ENCODE assay signal across 8 cellular contexts in genomic region chr20:31572701-31573554, GRCh38. TPM values are rescaled to one million over a fixed set of nuclear protein-coding genes. Genes with fewer than 3 reads are reported as not detected.
DNase-seq lines count a peak whose midpoint lies in the region; TF ChIP-seq lines count a peak whose summit lies in the region.

No MANE protein-coding gene starts in this region.

- peak overlapping the region; percentile 94 to 99 for H3K4ac ChIP-seq in mesenchymal stem cell (ENCODE audit: low read depth in 1 of 2, low read length in 2 of 2)

- H2AFZ ChIP-seq in mesenchymal stem cell (ENCODE audit: low read depth, low read length): peak overlapping the region; percentile 73

- H2BK12ac ChIP-seq in mesenchymal stem cell (ENCODE audit: low read length in 2 of 2): peak overlapping the region; percentile 96 to 97

- CTCF ChIA-PET in CD8-positive, alpha-beta memory T cell (lab: Charles Lee): interaction anchor here (0.9 to 30.9 kb wide), 6 partner anchors 11 to 151 kb away, joined by 3 to 887 read pairs (median 4); partner anchors contain the start of gene ID1

- H2BK5ac ChIP-seq in mesenchymal stem cell (ENCODE audit: low read depth, low read length, poor library complexity, severe bottlenecking): peak overlapping the region; percentile 74

- WGBS in mesenchymal stem cell: 2% methylated on average over 56 of the region's 63 CpGs

- H3K36me3 Mint-ChIP-seq in CD8-positive, alpha-beta memory T cell: peaks cover 0 to 14% (median 0%) of the 10 kb centered on the region in 3 donors

- no peak for TF ChIP-seq CTCF in GM20000 (IDR thresholded peaks at IDR 0.05; ENCODE audit: extremely low read depth, missing control alignments)

- peak overlapping the region; percentile 99 for H4K91ac ChIP-seq in mesenchymal stem cell (ENCODE audit: low read length)

- no peaks in the 10 kb centered on the region for H3K36me3 ChIP-seq in CD8-positive, alpha-beta memory T cell (ENCODE audit: insufficient read depth, low read length)
- peaks cover 11% of the 10 kb centered on the region for H3K36me3 ChIP-seq in effector memory CD4-positive, alpha-beta T cell (ENCODE audit: control insufficient read depth, insufficient read depth, low read length)
- peaks cover 29 to 31% of the 10 kb centered on the region in 2 experiments for H3K36me3 ChIP-seq in mesenchymal stem cell (ENCODE audit: control insufficient read depth in 1 of 2, insufficient read depth in 2 of 2, low read depth in 1 of 2, low read length in 2 of 2)

- H3K27ac Mint-ChIP-seq in CD8-positive, alpha-beta memory T cell: peak overlapping the region; percentile 80 to 95 (median 92)

- H3K23ac ChIP-seq in mesenchymal stem cell (ENCODE audit: low read length in 2 of 2): peak overlapping the region in 1 of 2 experiments; percentile 43

- H3K9ac ChIP-seq in mesenchymal stem cell (ENCODE audit: low read length): peak overlapping the region; percentile 93

- H3K27me3 Mint-ChIP-seq in CD8-positive, alpha-beta memory T cell: no peaks in the 10 kb centered on the region

- H3K79me1 ChIP-seq in mesenchymal stem cell (replicated peaks; ENCODE audit: low read length, poor library complexity, severe bottlenecking): no peaks in the 10 kb centered on the region

- peak overlapping the region; percentile 50 for H2AK5ac ChIP-seq in mesenchymal stem cell (ENCODE audit: low read length, severe bottlenecking)

- peak overlapping the region; percentile 39 for H3K4me2 ChIP-seq in mesenchymal stem cell (ENCODE audit: low read length, poor library complexity, severe bottlenecking)

- POLR2A ChIA-PET in CD8-positive, alpha-beta memory T cell (lab: Charles Lee): interaction anchor here (0.6 to 1.7 kb wide), 13 partner anchors 12 to 151 kb away, joined by 3 to 15 read pairs (median 4); partner anchors contain the start of gene ID1

- H3K9me3 ChIP-seq in CD8-positive, alpha-beta memory T cell (ENCODE audit: low read length): no peaks in the 10 kb centered on the region
- no peaks in the 10 kb centered on the region for H3K9me3 ChIP-seq in effector memory CD4-positive, alpha-beta T cell (ENCODE audit: control insufficient read depth, low read length)
- no peaks in the 10 kb centered on the region for H3K9me3 ChIP-seq in mesenchymal stem cell (ENCODE audit: control insufficient read depth, low read length)

- peak overlapping the region; percentile 99 for H3K18ac ChIP-seq in mesenchymal stem cell (ENCODE audit: low read depth in 1 of 2, low read length in 2 of 2)

- no peaks in the 10 kb centered on the region for H3K27me3 ChIP-seq in CD8-positive, alpha-beta memory T cell (ENCODE audit: insufficient read depth, low read length, poor library complexity, severe bottlenecking)
- no peaks in the 10 kb centered on the region for H3K27me3 ChIP-seq in effector memory CD4-positive, alpha-beta T cell (replicated peaks; ENCODE audit: control insufficient read depth, insufficient read depth, low read length, poor library complexity, severe bottlenecking)
- H3K27me3 ChIP-seq in mesenchymal stem cell (ENCODE audit: control insufficient read depth in 1 of 2, insufficient read depth in 1 of 2, low read length in 2 of 2): no peaks in the 10 kb centered on the region

- peak overlapping the region; percentile 97 for H4K8ac ChIP-seq in mesenchymal stem cell (ENCODE audit: low read length)

- peak overlapping the region; percentile 81 for H2BK15ac ChIP-seq in mesenchymal stem cell (ENCODE audit: low read depth, poor library complexity, severe bottlenecking)

- H3K4me1 Mint-ChIP-seq in CD8-positive, alpha-beta memory T cell: peaks cover 20 to 27% (median 25%) of the 10 kb centered on the region in 3 donors

- peak overlapping the region in 1 of 2 experiments; percentile 80 for H3K14ac ChIP-seq in mesenchymal stem cell (ENCODE audit: low read length in 2 of 2)

- H3K4me1 ChIP-seq in CD8-positive, alpha-beta memory T cell (ENCODE audit: insufficient read depth, low read length): peaks cover 14% of the 10 kb centered on the region
- peaks cover 15% of the 10 kb centered on the region for H3K4me1 ChIP-seq in effector memory CD4-positive, alpha-beta T cell (ENCODE audit: control insufficient read depth, insufficient read depth, low read length, poor library complexity, severe bottlenecking)
- H3K4me1 ChIP-seq in mesenchymal stem cell (ENCODE audit: control insufficient read depth, insufficient read depth, low read depth, low read length): peaks cover 38% of the 10 kb centered on the region

- peak overlapping the region; percentile 80 for H3K27ac ChIP-seq in CD8-positive, alpha-beta memory T cell (ENCODE audit: low read depth, low read length)
- peak overlapping the region; percentile 75 for H3K27ac ChIP-seq in effector memory CD4-positive, alpha-beta T cell (ENCODE audit: insufficient read depth, low read length, poor library complexity, severe bottlenecking)
- H3K27ac ChIP-seq in mesenchymal stem cell (ENCODE audit: low read length, poor library complexity, severe bottlenecking): peak overlapping the region; percentile 86

- peak overlapping the region; percentile 91 for H3K4me3 ChIP-seq in CD8-positive, alpha-beta memory T cell (ENCODE audit: low read length)
- peak overlapping the region; percentile 60 for H3K4me3 ChIP-seq in effector memory CD4-positive, alpha-beta T cell (ENCODE audit: insufficient read depth, low read depth, low read length, poor library complexity, severe bottlenecking)
- H3K4me3 ChIP-seq in mesenchymal stem cell (ENCODE audit: insufficient read depth in 1 of 2, low read depth in 1 of 2, low read length in 2 of 2): peak overlapping the region; percentile 33 to 89

- peak overlapping the region; percentile 84 to 93 (median 89) for H3K4me3 Mint-ChIP-seq in CD8-positive, alpha-beta memory T cell

- no peaks in the 10 kb centered on the region for H3K9me3 Mint-ChIP-seq in CD8-positive, alpha-beta memory T cell

- DNase-seq in CD8-positive, alpha-beta memory T cell: peak; percentile 78 to 89 (median 80)
- DNase-seq in GM20000 (ENCODE audit: low spot score) (peak; percentile 97), HS-5 (ENCODE audit: low read depth) (peak; percentile 99), NK-92 (lab: John Stamatoyannopoulos, UW; ENCODE audit: unreplicated experiment) (peak; percentile 20), mesenchymal stem cell (peak; percentile 100)
- DNase-seq in activated CD8-positive, alpha-beta memory T cell treated with anti-CD3 and anti-CD28 coated beads for 4 hours (ENCODE audit: low read depth in 2 of 2): peak; percentile 65 to 68
- peak; percentile 77 to 82 (median 78) for DNase-seq in effector memory CD4-positive, alpha-beta T cell
- DNase-seq in stimulated activated CD8-positive, alpha-beta memory T cell treated with anti-CD3 and anti-CD28 coated beads, Interleukin-12 subunit alpha, Interleukin-12 subunit beta, amount 100 ng/mL, for 24 hours (ENCODE audit: extremely low read depth): peak; percentile 73

- peak overlapping the region; percentile 98 for H2BK120ac ChIP-seq in mesenchymal stem cell (ENCODE audit: low read depth, low read length)

RNA-seq across cellular contexts. Expression of gene ID1, which starts 32.2 kb away (rescaled TPM):
- total RNA-seq in CD8-positive, alpha-beta memory T cell: under 1 TPM; 0.55 to 0.72 TPM
- polyA plus RNA-seq in CD8-positive, alpha-beta memory T cell: 2.2 TPM
- polyA plus RNA-seq in mesenchymal stem cell (2013, experiment 1 of 2): 260 TPM
- 254 TPM for polyA plus RNA-seq in mesenchymal stem cell (2013, experiment 2 of 2)

RNA-seq across cellular contexts. Expression of gene HM13, which starts 58.7 kb away (rescaled TPM):
- 100 to 1,000 TPM; 153 to 167 TPM for total RNA-seq in CD8-positive, alpha-beta memory T cell
- 166 TPM for polyA plus RNA-seq in CD8-positive, alpha-beta memory T cell
- polyA plus RNA-seq in mesenchymal stem cell (2013, experiment 1 of 2): 291 TPM
- polyA plus RNA-seq in mesenchymal stem cell (2013, experiment 2 of 2): 287 TPM

Comparison
In these comparisons a context has a peak if more than half of its experiments do, and no peak if none do; other contexts are left out.
1. Peak in every context shown above with its lines: DNase-seq, H3K4me3 ChIP-seq and H3K27ac ChIP-seq.
2. DNase-seq: peak in every context shown above with its lines; median percentile 100 in mesenchymal stem cell; 99 in HS-5; 97 in GM20000; 80 in CD8-positive, alpha-beta memory T cell; 78 in effector memory CD4-positive, alpha-beta T cell; 73 in stimulated activated CD8-positive, alpha-beta memory T cell treated with anti-CD3 and anti-CD28 coated beads, Interleukin-12 subunit alpha, Interleukin-12 subunit beta, amount 100 ng/mL, for 24 hours; 66 in activated CD8-positive, alpha-beta memory T cell treated with anti-CD3 and anti-CD28 coated beads for 4 hours; 20 in NK-92.